8 cellular contexts compared by ENCODE assay signal in the genomic region with DNA sequence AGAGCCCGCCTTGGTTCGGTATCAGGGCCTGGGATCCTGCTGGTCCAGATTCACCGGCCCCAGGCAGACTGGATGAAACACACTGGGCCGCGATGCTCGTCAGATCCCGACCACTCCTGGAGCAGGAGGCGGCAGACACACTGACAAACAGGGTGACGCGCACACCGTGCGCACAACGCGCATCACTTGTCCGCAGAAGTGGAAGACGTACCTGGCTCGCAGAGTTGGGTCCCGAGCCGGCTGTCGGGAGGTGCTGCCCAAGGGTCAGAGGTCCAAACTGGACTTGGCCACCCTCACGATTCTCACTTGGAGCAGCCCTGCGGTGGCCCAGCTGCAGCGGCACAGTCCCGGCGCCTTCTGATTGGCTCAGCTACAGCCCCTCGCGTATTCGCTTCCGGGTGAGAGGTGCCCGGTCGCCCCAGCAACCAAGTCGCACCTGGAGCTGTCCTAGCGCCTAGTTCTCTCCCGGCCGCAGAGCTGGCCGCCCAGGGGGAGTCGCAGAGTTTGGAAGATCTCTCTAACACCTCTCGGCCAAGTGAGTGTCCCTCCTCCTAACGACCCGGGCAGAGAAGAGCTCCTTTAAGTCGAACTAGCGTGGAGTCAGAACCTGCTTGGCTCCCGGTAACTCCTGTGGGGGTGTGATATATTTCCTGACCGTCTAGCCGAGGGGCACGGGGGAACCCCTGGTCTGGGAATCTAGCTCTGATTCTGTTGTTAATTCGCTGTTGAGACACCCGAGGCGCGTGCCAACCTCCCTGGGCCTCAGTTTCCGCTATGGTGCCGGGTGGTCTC. TPM values are rescaled to one million over a fixed set of nuclear protein-coding genes. Genes with fewer than 3 reads are reported as not detected.
DNase-seq lines count a peak whose midpoint lies in the region; ATAC-seq and TF ChIP-seq lines count a peak whose summit lies in the region.

A gene with protein sequence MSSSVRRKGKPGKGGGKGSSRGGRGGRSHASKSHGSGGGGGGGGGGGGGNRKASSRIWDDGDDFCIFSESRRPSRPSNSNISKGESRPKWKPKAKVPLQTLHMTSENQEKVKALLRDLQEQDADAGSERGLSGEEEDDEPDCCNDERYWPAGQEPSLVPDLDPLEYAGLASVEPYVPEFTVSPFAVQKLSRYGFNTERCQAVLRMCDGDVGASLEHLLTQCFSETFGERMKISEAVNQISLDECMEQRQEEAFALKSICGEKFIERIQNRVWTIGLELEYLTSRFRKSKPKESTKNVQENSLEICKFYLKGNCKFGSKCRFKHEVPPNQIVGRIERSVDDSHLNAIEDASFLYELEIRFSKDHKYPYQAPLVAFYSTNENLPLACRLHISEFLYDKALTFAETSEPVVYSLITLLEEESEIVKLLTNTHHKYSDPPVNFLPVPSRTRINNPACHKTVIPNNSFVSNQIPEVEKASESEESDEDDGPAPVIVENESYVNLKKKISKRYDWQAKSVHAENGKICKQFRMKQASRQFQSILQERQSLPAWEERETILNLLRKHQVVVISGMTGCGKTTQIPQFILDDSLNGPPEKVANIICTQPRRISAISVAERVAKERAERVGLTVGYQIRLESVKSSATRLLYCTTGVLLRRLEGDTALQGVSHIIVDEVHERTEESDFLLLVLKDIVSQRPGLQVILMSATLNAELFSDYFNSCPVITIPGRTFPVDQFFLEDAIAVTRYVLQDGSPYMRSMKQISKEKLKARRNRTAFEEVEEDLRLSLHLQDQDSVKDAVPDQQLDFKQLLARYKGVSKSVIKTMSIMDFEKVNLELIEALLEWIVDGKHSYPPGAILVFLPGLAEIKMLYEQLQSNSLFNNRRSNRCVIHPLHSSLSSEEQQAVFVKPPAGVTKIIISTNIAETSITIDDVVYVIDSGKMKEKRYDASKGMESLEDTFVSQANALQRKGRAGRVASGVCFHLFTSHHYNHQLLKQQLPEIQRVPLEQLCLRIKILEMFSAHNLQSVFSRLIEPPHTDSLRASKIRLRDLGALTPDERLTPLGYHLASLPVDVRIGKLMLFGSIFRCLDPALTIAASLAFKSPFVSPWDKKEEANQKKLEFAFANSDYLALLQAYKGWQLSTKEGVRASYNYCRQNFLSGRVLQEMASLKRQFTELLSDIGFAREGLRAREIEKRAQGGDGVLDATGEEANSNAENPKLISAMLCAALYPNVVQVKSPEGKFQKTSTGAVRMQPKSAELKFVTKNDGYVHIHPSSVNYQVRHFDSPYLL (N-terminal part only) (minus strand): TSS at position 359 of the 792 bp plus-strand sequence. CDS start 7,529 bp downstream, outside the sequence.
A gene (plus strand): TSS at position 401 of the 792 bp plus-strand sequence.

- intact Hi-C loops in activated B cell treated with CpG ODN at 0.5 μM for 24 hours (cut with micrococcal nuclease), result loop anchor here (1.0 to 5.0 kb wide), 5 partner anchors 38 to 498 kb away; a partner anchor contains a TSS

- POLR2A ChIA-PET in activated B cell treated with CpG ODN at 0.5 μM for 24 hours (lab: Charles Lee), result interaction anchor here (2.1 kb wide), 1 partner anchor 125 kb away, joined by 32 read pairs; a partner anchor contains a TSS

- H3K4me3 ChIP-seq in AG09309 (ENCODE audit: control insufficient read depth, low read depth, low read length), result peak within 1 kb of the TSS; percentile 75

- peaks cover 22% of the 10 kb centered on the region for H3K4me1 Mint-ChIP-seq in activated B cell treated with CpG ODN at 0.5 μM for 24 hours

- peak; percentile 13 for DNase-seq in AG09309 (ENCODE audit: low read depth)
- peak; percentile 84 for DNase-seq in NCI-H2196 (lab: John Stamatoyannopoulos, UW; ENCODE audit: unreplicated experiment)
- peak; percentile 69 for DNase-seq in activated B cell treated with CpG ODN at 0.5 μM for 24 hours
- peak; percentile 25 to 90 (median 77) for DNase-seq in caudate nucleus (lab: John Stamatoyannopoulos, UW)
- DNase-seq in islet precursor cell, result peak; percentile 96
- DNase-seq in stimulated activated CD4-positive, alpha-beta T cell treated with anti-CD3 and anti-CD28 coated beads, Interleukin-12 subunit alpha, Interleukin-12 subunit beta, amount 100 ng/mL, for 4 hours, result peak; percentile 76

- peaks cover 5% of the 10 kb centered on the region for H3K9me3 Mint-ChIP-seq in activated B cell treated with CpG ODN at 0.5 μM for 24 hours

- CTCF ChIA-PET in activated B cell treated with CpG ODN at 0.5 μM for 24 hours (lab: Charles Lee), result interaction anchor here (1.5 kb wide), 1 partner anchor 71 kb away, joined by 3 read pairs; no protein-coding TSS in a partner anchor

- TF ChIP-seq CTCF in AG09309 (IDR thresholded peaks at IDR 0.05; ENCODE audit: control insufficient read depth, insufficient read depth, low read depth, low read length, missing control alignments) (no peak), activated B cell treated with CpG ODN at 0.5 μM for 24 hours (IDR thresholded peaks at IDR 0.05) (no peak)

- H3K4me3 Mint-ChIP-seq in activated B cell treated with CpG ODN at 0.5 μM for 24 hours, result peak within 1 kb of the TSS; percentile 93

- ATAC-seq in GM18907 (IDR thresholded peaks at IDR 0.05; ENCODE audit: unreplicated experiment), result peak; percentile 100
- peak; percentile 100 for ATAC-seq in HG03135 (IDR thresholded peaks at IDR 0.05; ENCODE audit: unreplicated experiment)
- peak; percentile 98 for ATAC-seq in activated B cell treated with CpG ODN at 0.5 μM for 24 hours (ENCODE audit: low read depth)

- H3K27ac Mint-ChIP-seq in activated B cell treated with CpG ODN at 0.5 μM for 24 hours, result peak within 1 kb of the TSS; percentile 79

- H3K27me3 Mint-ChIP-seq in activated B cell treated with CpG ODN at 0.5 μM for 24 hours, result no peaks in the 10 kb centered on the region

- H3K36me3 Mint-ChIP-seq in activated B cell treated with CpG ODN at 0.5 μM for 24 hours (ENCODE audit: low read depth), result peaks cover 20% of the 10 kb centered on the region

- peak within 1 kb of the TSS; percentile 41 for H3K27ac ChIP-seq in caudate nucleus (ENCODE audit: low read depth, low read length)

RNA-seq across cellular contexts. Expression of the first gene that starts in this region (rescaled TPM):
- 20.4 and 21.5 TPM in 2 replicates for total RNA-seq in activated B cell treated with CpG ODN at 0.5 μM for 24 hours

RNA-seq across cellular contexts. Expression of the second gene that starts in this region (rescaled TPM):
- total RNA-seq in activated B cell treated with CpG ODN at 0.5 μM for 24 hours, result 4.1 and 4.8 TPM in 2 replicates

Comparison
In these comparisons a context has a peak if more than half of its experiments do, and no peak if none do; other contexts are left out.
1. Peak in every context shown above with its lines: DNase-seq, ATAC-seq, H3K4me3 ChIP-seq and H3K27ac ChIP-seq.
2. DNase-seq: peak in every context shown above with its lines; median percentile 96 in islet precursor cell; 84 in NCI-H2196; 77 in caudate nucleus; 76 in stimulated activated CD4-positive, alpha-beta T cell treated with anti-CD3 and anti-CD28 coated beads, Interleukin-12 subunit alpha, Interleukin-12 subunit beta, amount 100 ng/mL, for 4 hours; 69 in activated B cell treated with CpG ODN at 0.5 μM for 24 hours; 13 in AG09309.